27 cellular contexts compared by ENCODE assay signal in genomic region chr5:159697536-159697935, GRCh38.
"Had no signal": no experiment of that assay in that cellular context is flagged by ENCODE, and none has a peak within 500 bp of the region (broad histone marks: within the 10 kb centered on the region; RNA-seq: fewer than 3 reads in every experiment).

No MANE protein-coding gene starts in this region.

- H3K4me3 ChIP-seq: cardiac muscle cell, coronary artery, dorsolateral prefrontal cortex, spleen, suprapubic skin, tibial artery had no signal

- H3K36me3 ChIP-seq: cardiac muscle cell, spleen, suprapubic skin, tibial artery had no signal

- DNase-seq: activated B cell treated with CpG ODN at 0.5 μM for 24 hours; activated CD4-positive, alpha-beta T cell treated with anti-CD3 and anti-CD28 coated beads, Interleukin-2, amount 50 U/mL, for 1 hour; activated CD8-positive, alpha-beta T cell treated with anti-CD3 and anti-CD28 coated beads for 36 hours; activated T-cell treated with anti-CD3 and anti-CD28 coated beads, Interleukin-2, amount 50 U/mL, for 48 hours; anterior cingulate cortex; cerebellar nuclear complex; dorsolateral prefrontal cortex; effector memory CD4-positive, alpha-beta T cell; erythroblast; glutamatergic neuron; islet precursor cell; left colon; midbrain; posterior cingulate gyrus; right cardiac atrium; spleen; stimulated activated naive CD4-positive, alpha-beta T cell; T-helper 1 cell; tibial artery had no signal

- H3K27ac ChIP-seq: cardiac muscle cell, coronary artery, dorsolateral prefrontal cortex, suprapubic skin, tibial artery had no signal

- H3K4me3 Mint-ChIP-seq: activated B cell treated with CpG ODN at 0.5 μM for 24 hours; activated CD8-positive, alpha-beta T cell treated with anti-CD3 and anti-CD28 coated beads for 36 hours; activated naive CD8-positive, alpha-beta T cell; natural killer cell treated with Interleukin-12 subunit alpha and Interleukin-12 subunit beta and Interleukin-15 and Interleukin-18, amount 100 ng/mL, for 72 hours; T-helper 2 cell treated with Interferon-gamma antibody and Interleukin-4, amounts not matched to agents 5 μg/mL and 100 μg/mL, for 36 hours had no signal

- FAIRE-seq: frontal cortex had no signal

- H3K36me3 Mint-ChIP-seq: activated naive CD8-positive, alpha-beta T cell had no signal

- H3K9me3 Mint-ChIP-seq: activated T-helper 2 cell treated with anti-CD3 and anti-CD28 coated beads, Interferon-gamma antibody, Interleukin-2, Interleukin-4, amounts not matched to agents 10 μg/mL and 5 μg/mL and 100 μg/mL, durations not matched to agents 14 hours and 24 hours and 36 hours; natural killer cell treated with Interleukin-12 subunit alpha and Interleukin-12 subunit beta and Interleukin-15 and Interleukin-18, amount 100 ng/mL, for 72 hours; T-helper 2 cell treated with Interferon-gamma antibody and Interleukin-4, amounts not matched to agents 5 μg/mL and 100 μg/mL, for 36 hours had no signal

- H3K27me3 Mint-ChIP-seq: activated CD8-positive, alpha-beta T cell treated with anti-CD3 and anti-CD28 coated beads for 36 hours had no signal

- H3K27me3 ChIP-seq: cardiac muscle cell, dorsolateral prefrontal cortex, spleen, suprapubic skin, tibial artery had no signal

- H3K27ac Mint-ChIP-seq: activated B cell treated with CpG ODN at 0.5 μM for 24 hours; activated CD8-positive, alpha-beta T cell treated with anti-CD3 and anti-CD28 coated beads for 36 hours; activated naive CD8-positive, alpha-beta T cell; activated T-helper 2 cell treated with anti-CD3 and anti-CD28 coated beads, Interferon-gamma antibody, Interleukin-2, Interleukin-4, amounts not matched to agents 10 μg/mL and 5 μg/mL and 100 μg/mL, durations not matched to agents 14 hours and 24 hours and 36 hours; natural killer cell treated with Interleukin-12 subunit alpha and Interleukin-12 subunit beta and Interleukin-15 and Interleukin-18, amount 100 ng/mL, for 72 hours; T-helper 2 cell treated with Interferon-gamma antibody and Interleukin-4, amounts not matched to agents 5 μg/mL and 100 μg/mL, for 36 hours had no signal
